Comparison of ENCODE assay signal across 1 cellular context in genomic region chr3:97481416-97481815, GRCh38.
TF ChIP-seq lines count a peak whose summit lies in the region.

No MANE protein-coding gene starts in this region.

TF ChIP-seq in GM23338, 12 proteins besides CTCF, POLR2A, EP300 and RAD21 (continued from another document):
- TF ChIP-seq, protein P1, sequence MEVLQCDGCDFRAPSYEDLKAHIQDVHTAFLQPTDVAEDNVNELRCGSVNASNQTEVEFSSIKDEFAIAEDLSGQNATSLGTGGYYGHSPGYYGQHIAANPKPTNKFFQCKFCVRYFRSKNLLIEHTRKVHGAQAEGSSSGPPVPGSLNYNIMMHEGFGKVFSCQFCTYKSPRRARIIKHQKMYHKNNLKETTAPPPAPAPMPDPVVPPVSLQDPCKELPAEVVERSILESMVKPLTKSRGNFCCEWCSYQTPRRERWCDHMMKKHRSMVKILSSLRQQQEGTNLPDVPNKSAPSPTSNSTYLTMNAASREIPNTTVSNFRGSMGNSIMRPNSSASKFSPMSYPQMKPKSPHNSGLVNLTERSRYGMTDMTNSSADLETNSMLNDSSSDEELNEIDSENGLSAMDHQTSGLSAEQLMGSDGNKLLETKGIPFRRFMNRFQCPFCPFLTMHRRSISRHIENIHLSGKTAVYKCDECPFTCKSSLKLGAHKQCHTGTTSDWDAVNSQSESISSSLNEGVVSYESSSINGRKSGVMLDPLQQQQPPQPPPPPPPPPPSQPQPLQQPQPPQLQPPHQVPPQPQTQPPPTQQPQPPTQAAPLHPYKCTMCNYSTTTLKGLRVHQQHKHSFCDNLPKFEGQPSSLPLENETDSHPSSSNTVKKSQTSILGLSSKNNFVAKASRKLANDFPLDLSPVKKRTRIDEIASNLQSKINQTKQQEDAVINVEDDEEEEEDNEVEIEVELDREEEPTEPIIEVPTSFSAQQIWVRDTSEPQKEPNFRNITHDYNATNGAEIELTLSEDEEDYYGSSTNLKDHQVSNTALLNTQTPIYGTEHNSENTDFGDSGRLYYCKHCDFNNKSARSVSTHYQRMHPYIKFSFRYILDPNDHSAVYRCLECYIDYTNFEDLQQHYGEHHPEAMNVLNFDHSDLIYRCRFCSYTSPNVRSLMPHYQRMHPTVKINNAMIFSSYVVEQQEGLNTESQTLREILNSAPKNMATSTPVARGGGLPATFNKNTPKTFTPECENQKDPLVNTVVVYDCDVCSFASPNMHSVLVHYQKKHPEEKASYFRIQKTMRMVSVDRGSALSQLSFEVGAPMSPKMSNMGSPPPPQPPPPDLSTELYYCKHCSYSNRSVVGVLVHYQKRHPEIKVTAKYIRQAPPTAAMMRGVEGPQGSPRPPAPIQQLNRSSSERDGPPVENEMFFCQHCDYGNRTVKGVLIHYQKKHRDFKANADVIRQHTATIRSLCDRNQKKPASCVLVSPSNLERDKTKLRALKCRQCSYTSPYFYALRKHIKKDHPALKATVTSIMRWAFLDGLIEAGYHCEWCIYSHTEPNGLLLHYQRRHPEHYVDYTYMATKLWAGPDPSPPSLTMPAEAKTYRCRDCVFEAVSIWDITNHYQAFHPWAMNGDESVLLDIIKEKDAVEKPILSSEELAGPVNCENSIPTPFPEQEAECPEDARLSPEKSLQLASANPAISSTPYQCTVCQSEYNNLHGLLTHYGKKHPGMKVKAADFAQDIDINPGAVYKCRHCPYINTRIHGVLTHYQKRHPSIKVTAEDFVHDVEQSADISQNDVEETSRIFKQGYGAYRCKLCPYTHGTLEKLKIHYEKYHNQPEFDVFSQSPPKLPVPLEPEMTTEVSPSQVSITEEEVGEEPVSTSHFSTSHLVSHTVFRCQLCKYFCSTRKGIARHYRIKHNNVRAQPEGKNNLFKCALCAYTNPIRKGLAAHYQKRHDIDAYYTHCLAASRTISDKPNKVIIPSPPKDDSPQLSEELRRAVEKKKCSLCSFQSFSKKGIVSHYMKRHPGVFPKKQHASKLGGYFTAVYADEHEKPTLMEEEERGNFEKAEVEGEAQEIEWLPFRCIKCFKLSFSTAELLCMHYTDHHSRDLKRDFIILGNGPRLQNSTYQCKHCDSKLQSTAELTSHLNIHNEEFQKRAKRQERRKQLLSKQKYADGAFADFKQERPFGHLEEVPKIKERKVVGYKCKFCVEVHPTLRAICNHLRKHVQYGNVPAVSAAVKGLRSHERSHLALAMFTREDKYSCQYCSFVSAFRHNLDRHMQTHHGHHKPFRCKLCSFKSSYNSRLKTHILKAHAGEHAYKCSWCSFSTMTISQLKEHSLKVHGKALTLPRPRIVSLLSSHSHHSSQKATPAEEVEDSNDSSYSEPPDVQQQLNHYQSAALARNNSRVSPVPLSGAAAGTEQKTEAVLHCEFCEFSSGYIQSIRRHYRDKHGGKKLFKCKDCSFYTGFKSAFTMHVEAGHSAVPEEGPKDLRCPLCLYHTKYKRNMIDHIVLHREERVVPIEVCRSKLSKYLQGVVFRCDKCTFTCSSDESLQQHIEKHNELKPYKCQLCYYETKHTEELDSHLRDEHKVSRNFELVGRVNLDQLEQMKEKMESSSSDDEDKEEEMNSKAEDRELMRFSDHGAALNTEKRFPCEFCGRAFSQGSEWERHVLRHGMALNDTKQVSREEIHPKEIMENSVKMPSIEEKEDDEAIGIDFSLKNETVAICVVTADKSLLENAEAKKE (CRISPR knock-in tag; IDR thresholded peaks at IDR 0.05) = no peak
- TF ChIP-seq JUNB (IDR thresholded peaks at IDR 0.05; ENCODE audit: unreplicated experiment) (no peak), POLR2AphosphoS5 (IDR thresholded peaks at IDR 0.05; ENCODE audit: low read depth) (no peak)
